In genomic region chr18:21191596-21192307, GRCh38 we compare ENCODE assay signal across 2 cellular contexts.
TF ChIP-seq lines count a peak whose summit lies in the region.

No MANE protein-coding gene starts in this region.

TF ChIP-seq in GM23338, 12 proteins besides CTCF, POLR2A, EP300 and RAD21 (continued from another document):
- TF ChIP-seq CREB1 (CRISPR knock-in tag; IDR thresholded peaks at IDR 0.05; ENCODE audit: low read depth): no peak
- TF ChIP-seq ZNF114 (CRISPR knock-in tag; IDR thresholded peaks at IDR 0.05): no peak
- peak; percentile 66 for TF ChIP-seq ZNF462 (CRISPR knock-in tag; IDR thresholded peaks at IDR 0.05)
TF ChIP-seq in GM23338: peak in this region for 1.

TF ChIP-seq in GM12878, 131 proteins besides CTCF, POLR2A, EP300 and RAD21 (continued from another document):
- no peak for TF ChIP-seq E2F8 (IDR thresholded peaks at IDR 0.05; ENCODE audit: low read depth, partially characterized antibody)
